1 cellular context compared by ENCODE assay signal in the genomic region with DNA sequence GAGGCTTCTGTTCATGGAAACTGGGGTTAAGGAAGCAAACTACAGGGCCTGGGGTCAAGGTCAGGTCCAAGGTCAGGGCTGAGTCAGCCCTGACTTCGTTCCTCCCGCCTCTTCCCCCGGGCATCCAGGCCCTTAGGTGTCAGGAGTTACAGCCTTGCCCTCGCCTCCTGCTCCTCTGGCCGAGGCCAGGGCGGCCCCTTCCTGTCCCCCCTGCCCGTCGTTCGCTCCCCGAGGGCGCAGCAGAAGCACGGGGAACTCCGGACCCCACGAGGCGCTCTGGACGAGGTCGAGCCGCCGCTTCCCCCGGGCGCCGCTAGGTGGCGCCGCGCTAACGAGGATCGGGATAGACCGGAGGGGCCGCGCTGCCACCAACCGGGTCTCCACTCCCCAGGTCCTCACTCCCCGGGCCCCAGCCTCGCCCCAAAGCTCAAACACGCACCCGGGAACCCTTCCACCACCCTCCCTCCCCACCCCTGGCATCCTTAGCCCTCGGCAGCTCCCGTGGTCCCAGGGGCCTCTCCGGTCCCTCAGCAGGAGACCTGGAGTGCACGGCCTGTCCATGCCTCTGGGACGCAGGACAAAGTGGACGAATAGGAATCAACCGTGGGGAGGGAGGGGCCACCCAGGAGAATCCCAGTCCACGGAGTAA.
A peak's percentile ranks its signal among the peaks of the same experiment; 100 is the strongest.
TF ChIP-seq lines count a peak whose summit lies in the region.

No MANE protein-coding gene starts in this region.

TF ChIP-seq in K562, 482 proteins besides CTCF, POLR2A, EP300 and RAD21 (continued from another document and continues in another):
- TF ChIP-seq, protein P1, sequence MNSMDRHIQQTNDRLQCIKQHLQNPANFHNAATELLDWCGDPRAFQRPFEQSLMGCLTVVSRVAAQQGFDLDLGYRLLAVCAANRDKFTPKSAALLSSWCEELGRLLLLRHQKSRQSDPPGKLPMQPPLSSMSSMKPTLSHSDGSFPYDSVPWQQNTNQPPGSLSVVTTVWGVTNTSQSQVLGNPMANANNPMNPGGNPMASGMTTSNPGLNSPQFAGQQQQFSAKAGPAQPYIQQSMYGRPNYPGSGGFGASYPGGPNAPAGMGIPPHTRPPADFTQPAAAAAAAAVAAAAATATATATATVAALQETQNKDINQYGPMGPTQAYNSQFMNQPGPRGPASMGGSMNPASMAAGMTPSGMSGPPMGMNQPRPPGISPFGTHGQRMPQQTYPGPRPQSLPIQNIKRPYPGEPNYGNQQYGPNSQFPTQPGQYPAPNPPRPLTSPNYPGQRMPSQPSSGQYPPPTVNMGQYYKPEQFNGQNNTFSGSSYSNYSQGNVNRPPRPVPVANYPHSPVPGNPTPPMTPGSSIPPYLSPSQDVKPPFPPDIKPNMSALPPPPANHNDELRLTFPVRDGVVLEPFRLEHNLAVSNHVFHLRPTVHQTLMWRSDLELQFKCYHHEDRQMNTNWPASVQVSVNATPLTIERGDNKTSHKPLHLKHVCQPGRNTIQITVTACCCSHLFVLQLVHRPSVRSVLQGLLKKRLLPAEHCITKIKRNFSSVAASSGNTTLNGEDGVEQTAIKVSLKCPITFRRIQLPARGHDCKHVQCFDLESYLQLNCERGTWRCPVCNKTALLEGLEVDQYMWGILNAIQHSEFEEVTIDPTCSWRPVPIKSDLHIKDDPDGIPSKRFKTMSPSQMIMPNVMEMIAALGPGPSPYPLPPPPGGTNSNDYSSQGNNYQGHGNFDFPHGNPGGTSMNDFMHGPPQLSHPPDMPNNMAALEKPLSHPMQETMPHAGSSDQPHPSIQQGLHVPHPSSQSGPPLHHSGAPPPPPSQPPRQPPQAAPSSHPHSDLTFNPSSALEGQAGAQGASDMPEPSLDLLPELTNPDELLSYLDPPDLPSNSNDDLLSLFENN (IDR thresholded peaks at IDR 0.05; ENCODE audit: low read depth in 2 of 2, low read length in 2 of 2), result no peak
- no peak for TF ChIP-seq YBX1 (IDR thresholded peaks at IDR 0.05)
- TF ChIP-seq ZKSCAN1 (IDR thresholded peaks at IDR 0.05; ENCODE audit: low read depth, low read length), result 0 out of 2 replicates have a peak, but pooled peaks have one; percentile 20
- TF ChIP-seq, protein P2, sequence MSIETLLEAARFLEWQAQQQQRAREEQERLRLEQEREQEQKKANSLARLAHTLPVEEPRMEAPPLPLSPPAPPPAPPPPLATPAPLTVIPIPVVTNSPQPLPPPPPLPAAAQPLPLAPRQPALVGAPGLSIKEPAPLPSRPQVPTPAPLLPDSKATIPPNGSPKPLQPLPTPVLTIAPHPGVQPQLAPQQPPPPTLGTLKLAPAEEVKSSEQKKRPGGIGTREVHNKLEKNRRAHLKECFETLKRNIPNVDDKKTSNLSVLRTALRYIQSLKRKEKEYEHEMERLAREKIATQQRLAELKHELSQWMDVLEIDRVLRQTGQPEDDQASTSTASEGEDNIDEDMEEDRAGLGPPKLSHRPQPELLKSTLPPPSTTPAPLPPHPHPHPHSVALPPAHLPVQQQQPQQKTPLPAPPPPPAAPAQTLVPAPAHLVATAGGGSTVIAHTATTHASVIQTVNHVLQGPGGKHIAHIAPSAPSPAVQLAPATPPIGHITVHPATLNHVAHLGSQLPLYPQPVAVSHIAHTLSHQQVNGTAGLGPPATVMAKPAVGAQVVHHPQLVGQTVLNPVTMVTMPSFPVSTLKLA (conservative IDR thresholded peaks at IDR 0.05), result peak in 1 of 2 experiments; percentile 67; a peak in 3 of 4 replicates
- TF ChIP-seq, protein P3, sequence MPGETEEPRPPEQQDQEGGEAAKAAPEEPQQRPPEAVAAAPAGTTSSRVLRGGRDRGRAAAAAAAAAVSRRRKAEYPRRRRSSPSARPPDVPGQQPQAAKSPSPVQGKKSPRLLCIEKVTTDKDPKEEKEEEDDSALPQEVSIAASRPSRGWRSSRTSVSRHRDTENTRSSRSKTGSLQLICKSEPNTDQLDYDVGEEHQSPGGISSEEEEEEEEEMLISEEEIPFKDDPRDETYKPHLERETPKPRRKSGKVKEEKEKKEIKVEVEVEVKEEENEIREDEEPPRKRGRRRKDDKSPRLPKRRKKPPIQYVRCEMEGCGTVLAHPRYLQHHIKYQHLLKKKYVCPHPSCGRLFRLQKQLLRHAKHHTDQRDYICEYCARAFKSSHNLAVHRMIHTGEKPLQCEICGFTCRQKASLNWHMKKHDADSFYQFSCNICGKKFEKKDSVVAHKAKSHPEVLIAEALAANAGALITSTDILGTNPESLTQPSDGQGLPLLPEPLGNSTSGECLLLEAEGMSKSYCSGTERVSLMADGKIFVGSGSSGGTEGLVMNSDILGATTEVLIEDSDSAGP (CRISPR knock-in tag; IDR thresholded peaks at IDR 0.05), result 0 out of 2 replicates have a peak, but pooled peaks have one; percentile 44
- TF ChIP-seq, protein P4, sequence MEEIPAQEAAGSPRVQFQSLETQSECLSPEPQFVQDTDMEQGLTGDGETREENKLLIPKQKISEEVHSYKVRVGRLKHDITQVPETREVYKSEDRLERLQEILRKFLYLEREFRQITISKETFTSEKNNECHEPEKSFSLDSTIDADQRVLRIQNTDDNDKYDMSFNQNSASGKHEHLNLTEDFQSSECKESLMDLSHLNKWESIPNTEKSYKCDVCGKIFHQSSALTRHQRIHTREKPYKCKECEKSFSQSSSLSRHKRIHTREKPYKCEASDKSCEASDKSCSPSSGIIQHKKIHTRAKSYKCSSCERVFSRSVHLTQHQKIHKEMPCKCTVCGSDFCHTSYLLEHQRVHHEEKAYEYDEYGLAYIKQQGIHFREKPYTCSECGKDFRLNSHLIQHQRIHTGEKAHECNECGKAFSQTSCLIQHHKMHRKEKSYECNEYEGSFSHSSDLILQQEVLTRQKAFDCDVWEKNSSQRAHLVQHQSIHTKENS (CRISPR knock-in tag; IDR thresholded peaks at IDR 0.05), result no peak
- TF ChIP-seq CHD4 (IDR thresholded peaks at IDR 0.05; ENCODE audit: insufficient read depth, insufficient replicate concordance, low read depth, low read length, poor library complexity, severe bottlenecking), result no peak
- no peak for TF ChIP-seq ZNF212 (CRISPR knock-in tag; IDR thresholded peaks at IDR 0.05)
- peak; percentile 95; the same call in 1 of the 2 replicates for TF ChIP-seq KDM2B (CRISPR knock-in tag; IDR thresholded peaks at IDR 0.05)
- no peak for TF ChIP-seq DMBX1 (CRISPR knock-in tag; IDR thresholded peaks at IDR 0.05; ENCODE audit: borderline replicate concordance)
- no peak; a peak in 1 of 4 replicates for TF ChIP-seq NONO (IDR thresholded peaks at IDR 0.05; ENCODE audit: low read depth in 2 of 2, low read length in 1 of 2)
- TF ChIP-seq POLR2G (IDR thresholded peaks at IDR 0.05; ENCODE audit: low read depth, low read length), result peak; percentile 68
- TF ChIP-seq DPF2 (IDR thresholded peaks at IDR 0.05), result peak; percentile 77; the same call in 1 of the 2 replicates
- no peak for TF ChIP-seq PURB (CRISPR knock-in tag; IDR thresholded peaks at IDR 0.05; ENCODE audit: low read depth)
- TF ChIP-seq, protein P5, sequence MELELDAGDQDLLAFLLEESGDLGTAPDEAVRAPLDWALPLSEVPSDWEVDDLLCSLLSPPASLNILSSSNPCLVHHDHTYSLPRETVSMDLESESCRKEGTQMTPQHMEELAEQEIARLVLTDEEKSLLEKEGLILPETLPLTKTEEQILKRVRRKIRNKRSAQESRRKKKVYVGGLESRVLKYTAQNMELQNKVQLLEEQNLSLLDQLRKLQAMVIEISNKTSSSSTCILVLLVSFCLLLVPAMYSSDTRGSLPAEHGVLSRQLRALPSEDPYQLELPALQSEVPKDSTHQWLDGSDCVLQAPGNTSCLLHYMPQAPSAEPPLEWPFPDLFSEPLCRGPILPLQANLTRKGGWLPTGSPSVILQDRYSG (tag; conservative IDR thresholded peaks at IDR 0.05; ENCODE audit: low read depth), result no peak
- TF ChIP-seq, protein P6, sequence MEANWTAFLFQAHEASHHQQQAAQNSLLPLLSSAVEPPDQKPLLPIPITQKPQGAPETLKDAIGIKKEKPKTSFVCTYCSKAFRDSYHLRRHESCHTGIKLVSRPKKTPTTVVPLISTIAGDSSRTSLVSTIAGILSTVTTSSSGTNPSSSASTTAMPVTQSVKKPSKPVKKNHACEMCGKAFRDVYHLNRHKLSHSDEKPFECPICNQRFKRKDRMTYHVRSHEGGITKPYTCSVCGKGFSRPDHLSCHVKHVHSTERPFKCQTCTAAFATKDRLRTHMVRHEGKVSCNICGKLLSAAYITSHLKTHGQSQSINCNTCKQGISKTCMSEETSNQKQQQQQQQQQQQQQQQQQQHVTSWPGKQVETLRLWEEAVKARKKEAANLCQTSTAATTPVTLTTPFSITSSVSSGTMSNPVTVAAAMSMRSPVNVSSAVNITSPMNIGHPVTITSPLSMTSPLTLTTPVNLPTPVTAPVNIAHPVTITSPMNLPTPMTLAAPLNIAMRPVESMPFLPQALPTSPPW (CRISPR knock-in tag; IDR thresholded peaks at IDR 0.05), result peak; percentile 53
- TF ChIP-seq, protein P7, sequence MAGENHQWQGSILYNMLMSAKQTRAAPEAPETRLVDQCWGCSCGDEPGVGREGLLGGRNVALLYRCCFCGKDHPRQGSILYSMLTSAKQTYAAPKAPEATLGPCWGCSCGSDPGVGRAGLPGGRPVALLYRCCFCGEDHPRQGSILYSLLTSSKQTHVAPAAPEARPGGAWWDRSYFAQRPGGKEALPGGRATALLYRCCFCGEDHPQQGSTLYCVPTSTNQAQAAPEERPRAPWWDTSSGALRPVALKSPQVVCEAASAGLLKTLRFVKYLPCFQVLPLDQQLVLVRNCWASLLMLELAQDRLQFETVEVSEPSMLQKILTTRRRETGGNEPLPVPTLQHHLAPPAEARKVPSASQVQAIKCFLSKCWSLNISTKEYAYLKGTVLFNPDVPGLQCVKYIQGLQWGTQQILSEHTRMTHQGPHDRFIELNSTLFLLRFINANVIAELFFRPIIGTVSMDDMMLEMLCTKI (IDR thresholded peaks at IDR 0.05; ENCODE audit: partially characterized antibody), result no peak
- no peak for TF ChIP-seq ZNF3 (CRISPR knock-in tag; IDR thresholded peaks at IDR 0.05)
- no peak for TF ChIP-seq ZBTB1 (CRISPR knock-in tag; IDR thresholded peaks at IDR 0.05; ENCODE audit: borderline replicate concordance, low read depth)
- no peak for TF ChIP-seq ZNF311 (CRISPR knock-in tag; IDR thresholded peaks at IDR 0.05)
- TF ChIP-seq POLR2H (tag; IDR thresholded peaks at IDR 0.05; ENCODE audit: low read depth), result no peak
- no peak for TF ChIP-seq NEUROD1 (IDR thresholded peaks at IDR 0.05; ENCODE audit: borderline replicate concordance, low read depth, low read length, partially characterized antibody)
- no peak for TF ChIP-seq RFX1 (IDR thresholded peaks at IDR 0.05)
- no peak for TF ChIP-seq PRPF4 (IDR thresholded peaks at IDR 0.05; ENCODE audit: insufficient read depth, low read depth, low read length, poor library complexity, severe bottlenecking)
- TF ChIP-seq CBX5 (IDR thresholded peaks at IDR 0.05; ENCODE audit: borderline replicate concordance, low read depth), result no peak
- no peak for TF ChIP-seq ZFX (CRISPR knock-in tag; IDR thresholded peaks at IDR 0.05)
- TF ChIP-seq HLTF (IDR thresholded peaks at IDR 0.05), result 0 out of 2 replicates have a peak, but pooled peaks have one; percentile 57
- TF ChIP-seq GATAD2B (IDR thresholded peaks at IDR 0.05; ENCODE audit: borderline replicate concordance), result no peak; the same call in 1 of the 2 replicates
- TF ChIP-seq, protein P8, sequence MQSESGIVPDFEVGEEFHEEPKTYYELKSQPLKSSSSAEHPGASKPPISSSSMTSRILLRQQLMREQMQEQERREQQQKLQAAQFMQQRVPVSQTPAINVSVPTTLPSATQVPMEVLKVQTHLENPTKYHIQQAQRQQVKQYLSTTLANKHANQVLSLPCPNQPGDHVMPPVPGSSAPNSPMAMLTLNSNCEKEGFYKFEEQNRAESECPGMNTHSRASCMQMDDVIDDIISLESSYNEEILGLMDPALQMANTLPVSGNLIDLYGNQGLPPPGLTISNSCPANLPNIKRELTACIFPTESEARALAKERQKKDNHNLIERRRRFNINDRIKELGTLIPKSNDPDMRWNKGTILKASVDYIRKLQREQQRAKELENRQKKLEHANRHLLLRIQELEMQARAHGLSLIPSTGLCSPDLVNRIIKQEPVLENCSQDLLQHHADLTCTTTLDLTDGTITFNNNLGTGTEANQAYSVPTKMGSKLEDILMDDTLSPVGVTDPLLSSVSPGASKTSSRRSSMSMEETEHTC (IDR thresholded peaks at IDR 0.05), result no peak
- peak; percentile 83 for TF ChIP-seq SPI1 (IDR thresholded peaks at IDR 0.05; ENCODE audit: borderline replicate concordance, low read depth, low read length)
- peak; percentile 79 for TF ChIP-seq MYC (IDR thresholded peaks at IDR 0.05; ENCODE audit: low read depth, low read length)
- peak; percentile 72; the same call in 1 of the 2 replicates for TF ChIP-seq MYC (CRISPR knock-in tag; IDR thresholded peaks at IDR 0.05; ENCODE audit: borderline replicate concordance, low read depth)
- TF ChIP-seq ZFP30 (CRISPR knock-in tag; IDR thresholded peaks at IDR 0.05; ENCODE audit: borderline replicate concordance), result no peak
- peak; percentile 84; the same call in 1 of the 2 replicates for TF ChIP-seq ARID2 (IDR thresholded peaks at IDR 0.05)
- TF ChIP-seq, protein P9, sequence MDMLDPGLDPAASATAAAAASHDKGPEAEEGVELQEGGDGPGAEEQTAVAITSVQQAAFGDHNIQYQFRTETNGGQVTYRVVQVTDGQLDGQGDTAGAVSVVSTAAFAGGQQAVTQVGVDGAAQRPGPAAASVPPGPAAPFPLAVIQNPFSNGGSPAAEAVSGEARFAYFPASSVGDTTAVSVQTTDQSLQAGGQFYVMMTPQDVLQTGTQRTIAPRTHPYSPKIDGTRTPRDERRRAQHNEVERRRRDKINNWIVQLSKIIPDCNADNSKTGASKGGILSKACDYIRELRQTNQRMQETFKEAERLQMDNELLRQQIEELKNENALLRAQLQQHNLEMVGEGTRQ (CRISPR knock-in tag; IDR thresholded peaks at IDR 0.05), result no peak
- peak; percentile 55; the same call in 1 of the 2 replicates for TF ChIP-seq NFIC (IDR thresholded peaks at IDR 0.05)
- TF ChIP-seq ZBTB8A (IDR thresholded peaks at IDR 0.05; ENCODE audit: partially characterized antibody), result no peak
- no peak for TF ChIP-seq DIDO1 (tag; IDR thresholded peaks at IDR 0.05; ENCODE audit: low read depth)
- TF ChIP-seq ADNP (tag; IDR thresholded peaks at IDR 0.05), result no peak
- TF ChIP-seq, protein P10, sequence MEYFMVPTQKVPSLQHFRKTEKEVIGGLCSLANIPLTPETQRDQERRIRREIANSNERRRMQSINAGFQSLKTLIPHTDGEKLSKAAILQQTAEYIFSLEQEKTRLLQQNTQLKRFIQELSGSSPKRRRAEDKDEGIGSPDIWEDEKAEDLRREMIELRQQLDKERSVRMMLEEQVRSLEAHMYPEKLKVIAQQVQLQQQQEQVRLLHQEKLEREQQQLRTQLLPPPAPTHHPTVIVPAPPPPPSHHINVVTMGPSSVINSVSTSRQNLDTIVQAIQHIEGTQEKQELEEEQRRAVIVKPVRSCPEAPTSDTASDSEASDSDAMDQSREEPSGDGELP (CRISPR knock-in tag; IDR thresholded peaks at IDR 0.05; ENCODE audit: borderline replicate concordance), result peak; percentile 59; the same call in 1 of the 2 replicates
- TF ChIP-seq ZNF436 (CRISPR knock-in tag; IDR thresholded peaks at IDR 0.05), result no peak
- TF ChIP-seq SMARCA5 (IDR thresholded peaks at IDR 0.05), result peak; percentile 30; the same call in 1 of the 2 replicates
- peak; percentile 84 for TF ChIP-seq EP400 (IDR thresholded peaks at IDR 0.05)
- peak; percentile 27 for TF ChIP-seq HMGN3 (IDR thresholded peaks at IDR 0.05; ENCODE audit: borderline replicate concordance, extremely low read depth, insufficient read length, low read depth, low read length)
- TF ChIP-seq HDAC8 (tag; IDR thresholded peaks at IDR 0.05), result no peak; the same call in 1 of the 2 replicates
- TF ChIP-seq FOXM1 (IDR thresholded peaks at IDR 0.05; ENCODE audit: low read depth), result no peak
- TF ChIP-seq FOXM1 (CRISPR knock-in tag; IDR thresholded peaks at IDR 0.05; ENCODE audit: low read depth), result no peak
- TF ChIP-seq POLR2AphosphoS5 (IDR thresholded peaks at IDR 0.05; ENCODE audit: control insufficient read depth, insufficient read depth, low read depth, low read length), result no peak
- no peak for TF ChIP-seq E2F3 (CRISPR knock-in tag; IDR thresholded peaks at IDR 0.05)
